In the genomic region with DNA sequence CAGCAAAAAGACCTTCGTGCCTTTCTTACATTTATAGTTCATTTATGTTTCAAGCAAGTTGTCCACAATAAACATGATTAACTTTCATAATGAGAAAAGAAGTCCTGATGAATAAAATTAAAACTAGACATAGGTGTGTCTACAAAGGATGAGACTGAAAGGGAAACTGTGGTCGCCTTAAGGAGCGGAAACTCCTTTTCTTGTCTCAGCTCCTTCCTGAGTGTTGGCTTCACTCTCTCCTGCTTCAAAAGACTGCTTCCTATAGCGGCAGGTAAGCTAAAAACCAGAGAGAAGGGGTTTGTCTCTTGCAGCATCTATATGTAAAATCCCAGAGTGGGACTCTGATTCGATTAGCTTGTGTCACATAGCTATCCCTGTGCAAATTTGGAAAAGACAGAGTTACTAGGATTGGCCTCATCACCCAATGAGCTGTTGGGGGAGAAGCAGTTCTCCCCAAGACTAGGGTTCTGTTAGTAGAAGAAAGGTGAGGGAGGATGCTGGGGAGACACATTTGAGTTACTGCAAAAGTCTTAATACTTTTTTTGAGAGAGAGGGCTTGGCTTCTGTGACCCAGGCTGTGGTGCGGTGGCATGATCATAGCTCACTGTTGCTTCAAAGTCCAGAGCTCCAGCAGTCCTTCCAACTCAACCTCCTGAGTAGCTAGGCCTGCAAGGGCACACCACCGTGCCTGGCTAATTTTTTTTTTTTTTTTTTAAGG, we compare ENCODE assay signal across 20 cellular contexts. TPM values are rescaled to one million over a fixed set of nuclear protein-coding genes. Genes with fewer than 3 reads are reported as not detected.
A peak's percentile ranks its signal among the peaks of the same experiment; 100 is the strongest.
DNase-seq lines count a peak whose midpoint lies in the region; ATAC-seq and TF ChIP-seq lines count a peak whose summit lies in the region.
"Had no signal": no experiment of that assay in that cellular context is flagged by ENCODE, and none has a peak within 500 bp of the region (broad histone marks: within the 10 kb centered on the region; RNA-seq: fewer than 3 reads in every experiment).

No MANE protein-coding gene starts in this region.

- H3K27ac Mint-ChIP-seq in natural killer cell treated with Interleukin-12 subunit alpha and Interleukin-12 subunit beta and Interleukin-15 and Interleukin-18, amount 100 ng/mL, for 72 hours, result no peak overlapping the region
- H3K27ac Mint-ChIP-seq in natural killer cell, result no peak overlapping the region
- no peak overlapping the region for H3K27ac Mint-ChIP-seq in activated T-helper 1 cell treated with anti-CD3 and anti-CD28 coated beads, Interleukin-12 subunit alpha, Interleukin-12 subunit beta, Interleukin-2, Interleukin-4 antibody, amounts not matched to agents 30 ng/mL and 10 ng/mL and 1 ng/mL, durations not matched to agents 14 hours and 24 hours and 36 hours
- H3K27ac Mint-ChIP-seq in osteocyte (ENCODE audit: unreplicated experiment), result peak overlapping the region; percentile 44
- H3K27ac Mint-ChIP-seq: effector memory CD8-positive, alpha-beta T cell; neural progenitor cell; stimulated activated naive CD8-positive, alpha-beta T cell treated with anti-CD3 and anti-CD28 coated beads, Interleukin-15, Interleukin-2, amounts not matched to agents 100 ng/mL and 50 ng/mL, for 24 hours had no signal

- no peak for DNase-seq in activated CD4-positive, CD25-positive, alpha-beta regulatory T cell treated with anti-CD3 and anti-CD28 coated beads, Interleukin-2, amount 50 U/mL, for 72 hours
- DNase-seq in natural killer cell treated with Interleukin-12 subunit alpha and Interleukin-12 subunit beta and Interleukin-15 and Interleukin-18, amount 100 ng/mL, for 72 hours (ENCODE audit: low spot score), result no peak
- DNase-seq in natural killer cell (no peak), osteocyte (ENCODE audit: extremely low spot score, unreplicated experiment) (no peak)
- no peak for DNase-seq in activated T-helper 1 cell treated with anti-CD3 and anti-CD28 coated beads, Interleukin-12 subunit alpha, Interleukin-12 subunit beta, Interleukin-2, Interleukin-4 antibody, amounts not matched to agents 30 ng/mL and 10 ng/mL and 1 ng/mL, durations not matched to agents 14 hours and 24 hours and 36 hours (ENCODE audit: low spot score)
- DNase-seq: brain microvascular endothelial cell; effector memory CD8-positive, alpha-beta T cell; hypothalamus; Kasumi-1; NCI-H1694; NCI-H526; stimulated activated CD4-positive, alpha-beta T cell treated with anti-CD3 and anti-CD28 coated beads, Interleukin-4, amount 100 ng/mL, for 1 hour; tibial artery; WERI-Rb-1 had no signal

- peaks cover 6 to 8% of the 10 kb centered on the region in 2 donors for H3K27me3 Mint-ChIP-seq in natural killer cell treated with Interleukin-12 subunit alpha and Interleukin-12 subunit beta and Interleukin-15 and Interleukin-18, amount 100 ng/mL, for 72 hours
- no peaks in the 10 kb centered on the region for H3K27me3 Mint-ChIP-seq in natural killer cell (ENCODE audit: low read depth in 2 of 2)
- peaks cover 31% of the 10 kb centered on the region for H3K27me3 Mint-ChIP-seq in activated T-helper 1 cell treated with anti-CD3 and anti-CD28 coated beads, Interleukin-12 subunit alpha, Interleukin-12 subunit beta, Interleukin-2, Interleukin-4 antibody, amounts not matched to agents 30 ng/mL and 10 ng/mL and 1 ng/mL, durations not matched to agents 14 hours and 24 hours and 36 hours (ENCODE audit: insufficient read depth)
- H3K27me3 Mint-ChIP-seq in osteocyte (ENCODE audit: unreplicated experiment), result no peaks in the 10 kb centered on the region
- H3K27me3 Mint-ChIP-seq: stimulated activated naive CD8-positive, alpha-beta T cell treated with anti-CD3 and anti-CD28 coated beads, Interleukin-15, Interleukin-2, amounts not matched to agents 100 ng/mL and 50 ng/mL, for 24 hours had no signal

- peaks cover 6% of the 10 kb centered on the region for H3K9me3 Mint-ChIP-seq in natural killer cell treated with Interleukin-12 subunit alpha and Interleukin-12 subunit beta and Interleukin-15 and Interleukin-18, amount 100 ng/mL, for 72 hours
- H3K9me3 Mint-ChIP-seq in natural killer cell, result no peaks in the 10 kb centered on the region
- H3K9me3 Mint-ChIP-seq in activated T-helper 1 cell treated with anti-CD3 and anti-CD28 coated beads, Interleukin-12 subunit alpha, Interleukin-12 subunit beta, Interleukin-2, Interleukin-4 antibody, amounts not matched to agents 30 ng/mL and 10 ng/mL and 1 ng/mL, durations not matched to agents 14 hours and 24 hours and 36 hours, result no peaks in the 10 kb centered on the region
- no peaks in the 10 kb centered on the region for H3K9me3 Mint-ChIP-seq in osteocyte (ENCODE audit: unreplicated experiment)
- H3K9me3 Mint-ChIP-seq: neural progenitor cell had no signal

- intact Hi-C loops in natural killer cell (cut with micrococcal nuclease), result no loop called here
- intact Hi-C loops in activated T-helper 1 cell treated with anti-CD3 and anti-CD28 coated beads, Interleukin-12 subunit alpha, Interleukin-12 subunit beta, Interleukin-2, Interleukin-4 antibody, amounts not matched to agents 30 ng/mL and 10 ng/mL and 1 ng/mL, durations not matched to agents 14 hours and 24 hours and 36 hours (cut with micrococcal nuclease), result loop anchor here (1.0 to 2.0 kb wide), 5 partner anchors 103 to 595 kb away; no protein-coding TSS in a partner anchor

- TF ChIP-seq CTCF in natural killer cell (IDR thresholded peaks at IDR 0.05), result no peak
- TF ChIP-seq CTCF in osteocyte (IDR thresholded peaks at IDR 0.05), result no peak

- H3K4me1 Mint-ChIP-seq in natural killer cell treated with Interleukin-12 subunit alpha and Interleukin-12 subunit beta and Interleukin-15 and Interleukin-18, amount 100 ng/mL, for 72 hours (ENCODE audit: low read depth in 2 of 2), result peaks cover 7 to 24% of the 10 kb centered on the region in 2 donors
- no peaks in the 10 kb centered on the region for H3K4me1 Mint-ChIP-seq in natural killer cell
- H3K4me1 Mint-ChIP-seq in activated T-helper 1 cell treated with anti-CD3 and anti-CD28 coated beads, Interleukin-12 subunit alpha, Interleukin-12 subunit beta, Interleukin-2, Interleukin-4 antibody, amounts not matched to agents 30 ng/mL and 10 ng/mL and 1 ng/mL, durations not matched to agents 14 hours and 24 hours and 36 hours (ENCODE audit: low read depth), result peaks cover 42% of the 10 kb centered on the region
- peaks cover 68% of the 10 kb centered on the region for H3K4me1 Mint-ChIP-seq in osteocyte (ENCODE audit: unreplicated experiment)

- ATAC-seq in activated CD4-positive, CD25-positive, alpha-beta regulatory T cell treated with anti-CD3 and anti-CD28 coated beads, Interleukin-2, amount 50 U/mL, for 24 hours, result peak; percentile 47 to 61
- ATAC-seq in natural killer cell treated with Interleukin-12 subunit alpha and Interleukin-12 subunit beta and Interleukin-15 and Interleukin-18, amount 100 ng/mL, for 72 hours, result peak in 1 of 2 donors; percentile 41
- ATAC-seq in natural killer cell (no peak), HG03045 (IDR thresholded peaks at IDR 0.05; ENCODE audit: unreplicated experiment) (no peak), GM19324 (IDR thresholded peaks at IDR 0.05; ENCODE audit: low FRiP score, unreplicated experiment) (no peak)
- ATAC-seq: effector memory CD8-positive, alpha-beta T cell; gastroesophageal sphincter had no signal

- H3K36me3 Mint-ChIP-seq in natural killer cell treated with Interleukin-12 subunit alpha and Interleukin-12 subunit beta and Interleukin-15 and Interleukin-18, amount 100 ng/mL, for 72 hours, result no peaks in the 10 kb centered on the region
- H3K36me3 Mint-ChIP-seq in natural killer cell (no peaks in the 10 kb centered on the region), osteocyte (ENCODE audit: unreplicated experiment) (peaks cover 36% of the 10 kb centered on the region)
- peaks cover 2% of the 10 kb centered on the region for H3K36me3 Mint-ChIP-seq in activated T-helper 1 cell treated with anti-CD3 and anti-CD28 coated beads, Interleukin-12 subunit alpha, Interleukin-12 subunit beta, Interleukin-2, Interleukin-4 antibody, amounts not matched to agents 30 ng/mL and 10 ng/mL and 1 ng/mL, durations not matched to agents 14 hours and 24 hours and 36 hours (ENCODE audit: low read depth)

- peak overlapping the region; percentile 51 for H3K4me3 Mint-ChIP-seq in natural killer cell treated with Interleukin-12 subunit alpha and Interleukin-12 subunit beta and Interleukin-15 and Interleukin-18, amount 100 ng/mL, for 72 hours
- H3K4me3 Mint-ChIP-seq in natural killer cell (no peak overlapping the region), osteocyte (ENCODE audit: unreplicated experiment) (no peak overlapping the region)
- peak overlapping the region; percentile 34 for H3K4me3 Mint-ChIP-seq in activated T-helper 1 cell treated with anti-CD3 and anti-CD28 coated beads, Interleukin-12 subunit alpha, Interleukin-12 subunit beta, Interleukin-2, Interleukin-4 antibody, amounts not matched to agents 30 ng/mL and 10 ng/mL and 1 ng/mL, durations not matched to agents 14 hours and 24 hours and 36 hours
- H3K4me3 Mint-ChIP-seq: effector memory CD8-positive, alpha-beta T cell; neural progenitor cell; stimulated activated naive CD8-positive, alpha-beta T cell treated with anti-CD3 and anti-CD28 coated beads, Interleukin-15, Interleukin-2, amounts not matched to agents 100 ng/mL and 50 ng/mL, for 24 hours had no signal

RNA-seq across cellular contexts. Expression of a gene that starts 16.8 kb away (rescaled TPM):
- total RNA-seq in natural killer cell treated with Interleukin-12 subunit alpha and Interleukin-12 subunit beta and Interleukin-15 and Interleukin-18, amount 100 ng/mL, for 72 hours, result 1 to 10 TPM in 1 of 2 donors, under 1 TPM in 1; 0.45 to 2.4 TPM
- total RNA-seq in natural killer cell (1 to 10 TPM; 1.2 to 4.4 (median 1.2) TPM), osteocyte (264 and 277 TPM in 2 replicates)
- 1.5 and 2.5 TPM in 2 replicates for total RNA-seq in activated T-helper 1 cell treated with anti-CD3 and anti-CD28 coated beads, Interleukin-12 subunit alpha, Interleukin-12 subunit beta, Interleukin-2, Interleukin-4 antibody, amounts not matched to agents 30 ng/mL and 10 ng/mL and 1 ng/mL, durations not matched to agents 14 hours and 24 hours and 36 hours

Comparison
In these comparisons a context has a peak if more than half of its experiments do, and no peak if none do; other contexts are left out.
1. H3K4me3 Mint-ChIP-seq: peak in natural killer cell treated with Interleukin-12 subunit alpha and Interleukin-12 subunit beta and Interleukin-15 and Interleukin-18, amount 100 ng/mL, for 72 hours (single experiment) and activated T-helper 1 cell treated with anti-CD3 and anti-CD28 coated beads, Interleukin-12 subunit alpha, Interleukin-12 subunit beta, Interleukin-2, Interleukin-4 antibody, amounts not matched to agents 30 ng/mL and 10 ng/mL and 1 ng/mL, durations not matched to agents 14 hours and 24 hours and 36 hours (single experiment); none in natural killer cell (single experiment) and osteocyte (single experiment).
2. ATAC-seq: peak in activated CD4-positive, CD25-positive, alpha-beta regulatory T cell treated with anti-CD3 and anti-CD28 coated beads, Interleukin-2, amount 50 U/mL, for 24 hours (2 of 2); none in natural killer cell (0 of 3), HG03045 (single experiment) and GM19324 (single experiment).
3. RNA of a gene that starts 16.8 kb away (total RNA-seq): 264 to 277 TPM in osteocyte; 1.5 to 2.5 TPM in activated T-helper 1 cell treated with anti-CD3 and anti-CD28 coated beads, Interleukin-12 subunit alpha, Interleukin-12 subunit beta, Interleukin-2, Interleukin-4 antibody, amounts not matched to agents 30 ng/mL and 10 ng/mL and 1 ng/mL, durations not matched to agents 14 hours and 24 hours and 36 hours, 0.45 to 2.4 TPM in natural killer cell treated with Interleukin-12 subunit alpha and Interleukin-12 subunit beta and Interleukin-15 and Interleukin-18, amount 100 ng/mL, for 72 hours and 1.2 to 4.4 TPM in natural killer cell; every median in the first group is over 10 times any median in the second.